ENCODE assay signal across 8 cellular contexts in the genomic region with DNA sequence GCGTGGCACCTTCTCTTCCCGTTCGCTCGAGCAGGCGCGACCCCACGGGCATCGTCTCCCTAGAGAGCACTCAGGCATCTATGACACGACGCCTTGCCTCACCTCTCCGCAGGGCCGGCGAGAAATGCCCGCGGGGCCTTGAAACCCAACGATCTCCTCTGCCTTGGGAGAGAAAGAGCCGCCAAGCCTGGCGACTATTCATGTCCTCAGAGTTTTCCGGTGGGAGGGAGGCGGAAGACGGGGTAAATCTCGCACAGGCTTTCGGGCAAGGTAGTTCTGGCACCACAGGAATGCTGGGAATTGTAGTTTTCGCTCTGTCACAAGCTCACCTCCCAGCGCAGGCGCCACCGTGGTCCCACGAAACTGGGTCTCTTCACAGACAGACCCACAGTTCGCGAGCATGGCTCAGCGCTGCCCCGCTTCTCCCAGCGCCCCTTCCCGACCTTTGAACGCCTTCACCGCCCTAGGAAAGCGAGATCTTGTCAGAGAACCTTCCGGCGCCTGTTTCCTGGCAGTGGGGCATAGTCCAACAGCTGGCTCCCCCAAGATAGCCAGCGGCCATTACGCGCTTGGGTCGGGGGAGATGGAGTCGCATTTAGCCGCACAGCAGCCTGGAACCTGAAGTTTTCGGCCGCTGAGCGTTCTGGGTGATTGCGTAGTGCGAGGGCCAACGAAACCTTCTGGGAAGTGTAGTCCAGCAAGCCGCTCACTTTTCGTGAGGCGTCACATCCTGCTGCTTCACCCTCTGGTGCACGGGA. TPM values are rescaled to one million over a fixed set of nuclear protein-coding genes. Genes with fewer than 3 reads are reported as not detected.
DNase-seq lines count a peak whose midpoint lies in the region; ATAC-seq, FAIRE-seq and TF ChIP-seq lines count a peak whose summit lies in the region.

CCDC90B (minus strand) TSS at position 597 of the 758 bp plus-strand sequence; CDS start at position 202, 395 bp downstream.

- DNase-seq in GM12892 (ENCODE audit: insufficient read length) (peak; percentile 78), NCI-H146 (lab: John Stamatoyannopoulos, UW) (peak; percentile 98), T-helper 1 cell (peak; percentile 84 to 97 (median 90)), adrenal gland (peak; percentile 95 to 99 (median 98)), heart left ventricle (peak; percentile 95 to 98 (median 96)), pons (ENCODE audit: low spot score) (peak; percentile 99), type B pancreatic cell (ENCODE audit: extremely low spot score, unreplicated experiment) (peak; percentile 91)

- no peaks in the 10 kb centered on the region for H3K27me3 Mint-ChIP-seq in type B pancreatic cell

- H3K27ac ChIP-seq in adrenal gland = peak within 1 kb of the TSS; percentile 93 to 98 (median 95)
- H3K27ac ChIP-seq in heart left ventricle = peak within 1 kb of the TSS; percentile 90 to 99 (median 98)

- peak; percentile 100 for FAIRE-seq in GM12892 (lab: Jason Lieb, UNC)

- 0% methylated on average over 18 to 55 of the region's 55 CpGs for WGBS in adrenal gland, 4 donors
- WGBS in heart left ventricle, 4 donors = 0 to 1% (median 0%) methylated on average over 38 to 55 of the region's 55 CpGs

- H3K4me1 Mint-ChIP-seq in type B pancreatic cell (ENCODE audit: unreplicated experiment) = peaks cover 12% of the 10 kb centered on the region

- TF ChIP-seq POLR2A in GM12892 (IDR thresholded peaks at IDR 0.05; ENCODE audit: low read depth, low read length) = peak; percentile 95
- TF ChIP-seq POLR2A in adrenal gland (IDR thresholded peaks at IDR 0.05) = peak; percentile 94 to 99
- TF ChIP-seq POLR2A in heart left ventricle (IDR thresholded peaks at IDR 0.05) = peak in 1 of 2 donors; percentile 84

- TF ChIP-seq CTCF in adrenal gland (IDR thresholded peaks at IDR 0.05) (no peak), heart left ventricle (IDR thresholded peaks at IDR 0.05) (peak in 3 of 12 donors; percentile 14 to 46 (median 29)), type B pancreatic cell (conservative IDR thresholded peaks at IDR 0.05) (no peak)

- H3K36me3 ChIP-seq in adrenal gland (replicated peaks in 1 of 2) (no peaks in the 10 kb centered on the region), heart left ventricle (no peaks in the 10 kb centered on the region)

- H3K27ac Mint-ChIP-seq in type B pancreatic cell = peak within 1 kb of the TSS; percentile 99

- H3K27me3 ChIP-seq in adrenal gland (no peaks in the 10 kb centered on the region), heart left ventricle (no peaks in the 10 kb centered on the region)

- intact Hi-C loops in adrenal gland (cut with DNase I) (no loop called here), heart left ventricle (cut with DNase I) (loop anchor here in 5 of 10 donors (5.0 to 10.0 kb wide), 7 partner anchors 94 to 531 kb away; partner anchors contain the start of genes DDIAS (in 3 of the 5), PRCP (in 3 of the 5), ANKRD42 (in 1 of the 5) and PCF11 (in 1 of the 5))

- H3K9me3 ChIP-seq in adrenal gland (replicated peaks in 1 of 3) (no peaks in the 10 kb centered on the region), heart left ventricle (no peaks in the 10 kb centered on the region)

- peak within 1 kb of the TSS; percentile 93 for H3K4me3 Mint-ChIP-seq in type B pancreatic cell

- H3K4me3 ChIP-seq in adrenal gland (peak within 1 kb of the TSS; percentile 70 to 86 (median 76)), heart left ventricle (peak within 1 kb of the TSS; percentile 29 to 99 (median 83))

- H3K36me3 Mint-ChIP-seq in type B pancreatic cell = no peaks in the 10 kb centered on the region

- H3K4me1 ChIP-seq in adrenal gland (replicated peaks in 1 of 2) (peaks cover 11 to 36% of the 10 kb centered on the region in 2 donors), heart left ventricle (peaks cover 0 to 45% (median 26%) of the 10 kb centered on the region in 12 donors)

- ATAC-seq in HG02852 (IDR thresholded peaks at IDR 0.05; ENCODE audit: unreplicated experiment) = peak; percentile 87
- ATAC-seq in heart left ventricle = peak; percentile 98 to 99 (median 98)

- H3K9me3 Mint-ChIP-seq in type B pancreatic cell = no peaks in the 10 kb centered on the region

RNA-seq across cellular contexts. Expression of gene CCDC90B, which starts in this region (rescaled TPM):
- polyA plus RNA-seq in GM12892 (2012; ENCODE audit: missing spikeins) = 49.6 TPM
- total RNA-seq in adrenal gland = 10 to 100 TPM; 38.9 to 86.7 (median 59.2) TPM
- polyA plus RNA-seq in adrenal gland = 100 to 1,000 TPM in 1 of 3 donors, 10 to 100 TPM in 2; 43.3 to 147 (median 44.6) TPM
- 10 to 100 TPM; 18.0 to 31.7 (median 26.7) TPM for total RNA-seq in heart left ventricle
- polyA plus RNA-seq in heart left ventricle = 10 to 100 TPM; 17.9 to 30.3 TPM
- 33.5 and 38.0 TPM in 2 replicates for total RNA-seq in type B pancreatic cell (ENCODE audit: low replicate concordance)

Comparison
In these comparisons a context has a peak if more than half of its experiments do, and no peak if none do; other contexts are left out.
1. Peak in every context shown above with its lines: DNase-seq, ATAC-seq, H3K4me3 ChIP-seq and H3K27ac ChIP-seq.